ENCODE assay signal across 27 cellular contexts in genomic region chr12:78792052-78792698, GRCh38.
"Had no signal": no experiment of that assay in that cellular context is flagged by ENCODE, and none has a peak within 500 bp of the region (broad histone marks: within the 10 kb centered on the region; RNA-seq: fewer than 3 reads in every experiment).

No MANE protein-coding gene starts in this region.

- H3K36me3 ChIP-seq: adrenal gland, ascending aorta, brain microvascular endothelial cell, esophagus muscularis mucosa, gastrocnemius medialis, heart right ventricle had no signal

- H3K27me3 ChIP-seq: adrenal gland, ascending aorta, brain microvascular endothelial cell, dorsolateral prefrontal cortex, esophagus muscularis mucosa, foreskin keratinocyte, gastrocnemius medialis, heart right ventricle, hepatocyte had no signal

- H3K4me3 ChIP-seq: adrenal gland, ascending aorta, coronary artery, dorsolateral prefrontal cortex, esophagus muscularis mucosa, gastrocnemius medialis, heart right ventricle, hepatocyte had no signal

- H3K9me3 ChIP-seq: adrenal gland, ascending aorta, esophagus muscularis mucosa, gastrocnemius medialis had no signal

- ATAC-seq: activated CD8-positive, alpha-beta memory T cell treated with anti-CD3 and anti-CD28 coated beads, Interleukin-2, amount 10 ng/mL, durations not matched to agents 7 days and 5 days; activated CD8-positive, alpha-beta T cell treated with anti-CD3 and anti-CD28 coated beads, Interleukin-2, amount 10 ng/mL, durations not matched to agents 7 days and 5 days; activated naive CD8-positive, alpha-beta T cell treated with anti-CD3 and anti-CD28 coated beads, Interleukin-2, amount 50 U/mL, for 24 hours; effector memory CD8-positive, alpha-beta T cell; foreskin keratinocyte; gastrocnemius medialis; heart right ventricle; WTC11 had no signal

- H3K4me1 ChIP-seq: adrenal gland, ascending aorta, esophagus muscularis mucosa, foreskin keratinocyte, gastrocnemius medialis, heart right ventricle had no signal

- H3K27ac ChIP-seq: adrenal gland, ascending aorta, brain microvascular endothelial cell, coronary artery, dorsolateral prefrontal cortex, esophagus muscularis mucosa, foreskin keratinocyte, gastrocnemius medialis, heart right ventricle, hepatocyte had no signal

- DNase-seq: activated CD4-positive, alpha-beta memory T cell treated with anti-CD3 and anti-CD28 coated beads for 36 hours; activated CD4-positive, alpha-beta T cell treated with anti-CD3 and anti-CD28 coated beads for 48 hours; activated CD4-positive, alpha-beta T cell treated with anti-CD3 and anti-CD28 coated beads, Interleukin-2, amount 50 U/mL, for 1 hour; activated CD8-positive, alpha-beta memory T cell treated with anti-CD3 and anti-CD28 coated beads, Interleukin-2, amount 10 ng/mL, durations not matched to agents 7 days and 5 days; activated CD8-positive, alpha-beta memory T cell treated with anti-CD3 and anti-CD28 coated beads, Interleukin-2, amount 50 U/mL, for 4 hours; activated CD8-positive, alpha-beta T cell treated with anti-CD3 and anti-CD28 coated beads, Interleukin-2, amount 10 ng/mL, durations not matched to agents 7 days and 5 days; activated effector memory CD4-positive, alpha-beta T cell treated with anti-CD3 and anti-CD28 coated beads, Interleukin-2, amount 50 U/mL, for 16 hours; activated naive CD4-positive, alpha-beta T cell treated with anti-CD3 and anti-CD28 coated beads for 36 hours; activated naive CD8-positive, alpha-beta T cell treated with anti-CD3 and anti-CD28 coated beads for 36 hours; activated naive CD8-positive, alpha-beta T cell treated with anti-CD3 and anti-CD28 coated beads, Interleukin-2, amount 50 U/mL, for 24 hours; activated T-cell treated with anti-CD3 and anti-CD28 coated beads, Interleukin-2, amount 50 U/mL, for 1 hour; activated T-cell treated with anti-CD3 and anti-CD28 coated beads, Interleukin-2, amount 50 U/mL, for 48 hours; adrenal gland; amygdala; brain microvascular endothelial cell; dorsolateral prefrontal cortex; effector memory CD8-positive, alpha-beta T cell; erythroblast; foreskin keratinocyte; gastrocnemius medialis; heart right ventricle; T-helper 2 cell had no signal
